Comparison of ENCODE assay signal across 9 cellular contexts in the genomic region with DNA sequence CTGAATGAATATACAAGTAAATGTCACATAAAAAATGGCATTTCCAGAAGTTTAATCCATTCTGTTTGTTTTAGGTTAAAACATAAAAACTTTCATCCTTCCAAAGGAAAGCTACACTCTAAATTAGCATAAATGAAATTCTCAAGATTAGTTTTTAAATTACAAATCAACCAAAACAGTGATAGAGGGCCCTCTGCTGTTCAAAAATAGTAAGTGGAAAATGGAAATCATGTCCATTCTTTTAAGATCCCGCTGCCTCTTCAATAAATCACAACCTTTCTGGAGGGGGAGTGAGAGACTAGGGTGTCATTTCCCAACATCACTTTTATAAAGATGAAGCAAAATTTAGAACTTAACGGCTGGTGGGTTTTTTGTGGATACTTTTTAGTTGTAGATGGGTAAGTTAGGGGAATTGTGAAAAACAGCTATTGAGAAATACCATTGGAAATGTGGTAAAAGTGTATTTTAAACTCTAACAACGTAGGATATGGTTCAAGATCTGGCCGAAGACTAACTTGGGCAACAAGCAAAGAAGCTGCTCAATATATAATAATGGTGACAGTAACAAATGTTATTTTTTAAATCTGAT. TPM values are rescaled to one million over a fixed set of nuclear protein-coding genes. Genes with fewer than 3 reads are reported as not detected.
DNase-seq lines count a peak whose midpoint lies in the region; ATAC-seq, FAIRE-seq and TF ChIP-seq lines count a peak whose summit lies in the region.
"Had no signal": no experiment of that assay in that cellular context is flagged by ENCODE, and none has a peak within 500 bp of the region (broad histone marks: within the 10 kb centered on the region; RNA-seq: fewer than 3 reads in every experiment).

No MANE protein-coding gene starts in this region.

- TF ChIP-seq CTCF in SU-DHL-6 (IDR thresholded peaks at IDR 0.05; ENCODE audit: insufficient read depth, low read length, poor library complexity, severe bottlenecking): peak; percentile 52

- H3K9me3 ChIP-seq in SU-DHL-6 (ENCODE audit: insufficient read depth, low read length) (no peaks in the 10 kb centered on the region), small intestine (ENCODE audit: control insufficient read depth, low read depth) (no peaks in the 10 kb centered on the region)
- H3K9me3 ChIP-seq: BLaER1 treated with 17β-estradiol and CSF1 and Interleukin-3, amounts not matched to agents 10 nM and 100 nM had no signal

- H3K9me2 ChIP-seq in SU-DHL-6 (replicated peaks; ENCODE audit: insufficient read depth, low read length): no peaks in the 10 kb centered on the region

- ATAC-seq in GM18858 (IDR thresholded peaks at IDR 0.05; ENCODE audit: unreplicated experiment): no peak

- TF ChIP-seq POLR2A in GM12891 (IDR thresholded peaks at IDR 0.05; ENCODE audit: low read depth, low read length): no peak

- TF ChIP-seq RAD21 in Ishikawa (IDR thresholded peaks at IDR 0.05; ENCODE audit: low read depth): peak; percentile 61

- H3K4me3 ChIP-seq in SU-DHL-6 (ENCODE audit: insufficient read depth, low read length, poor library complexity, severe bottlenecking) (no peak overlapping the region), small intestine (ENCODE audit: low read depth in 1 of 2, low read length in 2 of 2) (no peak overlapping the region)
- H3K4me3 ChIP-seq: BLaER1 treated with 17β-estradiol and CSF1 and Interleukin-3, amounts not matched to agents 10 nM and 100 nM had no signal

- no peaks in the 10 kb centered on the region for H3F3A ChIP-seq in SU-DHL-6 (ENCODE audit: insufficient read depth)

- no peaks in the 10 kb centered on the region for H3K4me1 ChIP-seq in small intestine (ENCODE audit: control insufficient read depth in 2 of 2, insufficient read depth in 1 of 2, low read depth in 1 of 2, low read length in 1 of 2)

- H3K27me3 ChIP-seq in SU-DHL-6 (ENCODE audit: low read length): no peaks in the 10 kb centered on the region
- H3K27me3 ChIP-seq in small intestine (ENCODE audit: control insufficient read depth in 2 of 2, insufficient read depth in 2 of 2, low read length in 2 of 2): no peaks in the 10 kb centered on the region
- H3K27me3 ChIP-seq: BLaER1 treated with 17β-estradiol and CSF1 and Interleukin-3, amounts not matched to agents 10 nM and 100 nM had no signal

- WGBS in small intestine, 3 donors: 9 to 15% (median 14%) methylated on average over 4 of the region's 4 CpGs

- TF ChIP-seq EP300 in Ishikawa (IDR thresholded peaks at IDR 0.05; ENCODE audit: borderline replicate concordance): no peak

- no peaks in the 10 kb centered on the region for H4K20me1 ChIP-seq in SU-DHL-6 (ENCODE audit: low read depth, low read length)
- H4K20me1 ChIP-seq: BLaER1 treated with 17β-estradiol and CSF1 and Interleukin-3, amounts not matched to agents 10 nM and 100 nM had no signal

- H3K27ac ChIP-seq in SU-DHL-6 (ENCODE audit: low read depth, low read length) (no peak overlapping the region), small intestine (ENCODE audit: low read depth in 1 of 2, low read length in 1 of 2) (no peak overlapping the region)
- H3K27ac ChIP-seq: BLaER1 treated with 17β-estradiol and CSF1 and Interleukin-3, amounts not matched to agents 10 nM and 100 nM had no signal

- no peak overlapping the region for H3K4me2 ChIP-seq in SU-DHL-6 (ENCODE audit: low read depth, low read length, poor library complexity, severe bottlenecking)

- FAIRE-seq in small intestine (lab: Jason Lieb, UNC) (peak; percentile 59), GM12891 (lab: Jason Lieb, UNC) (no peak)

- no peak overlapping the region for H2AFZ ChIP-seq in SU-DHL-6 (ENCODE audit: low read depth, low read length, severe bottlenecking)

- H3K79me2 ChIP-seq in SU-DHL-6 (ENCODE audit: insufficient read depth, low read length): no peaks in the 10 kb centered on the region

- no peak overlapping the region for H3K9ac ChIP-seq in SU-DHL-6 (ENCODE audit: low read length)
- H3K9ac ChIP-seq: BLaER1 treated with 17β-estradiol and CSF1 and Interleukin-3, amounts not matched to agents 10 nM and 100 nM had no signal

- H3K36me3 ChIP-seq in SU-DHL-6 (ENCODE audit: low read length): no peaks in the 10 kb centered on the region
- no peaks in the 10 kb centered on the region for H3K36me3 ChIP-seq in small intestine (ENCODE audit: control insufficient read depth in 2 of 2, insufficient read depth in 2 of 2, low read length in 2 of 2)
- H3K36me3 ChIP-seq: BLaER1 treated with 17β-estradiol and CSF1 and Interleukin-3, amounts not matched to agents 10 nM and 100 nM had no signal

- DNase-seq in DMS153 treated with DMSO at 0.1 percent for 48 hours (lab: John Stamatoyannopoulos, UW; ENCODE audit: unreplicated experiment): peak; percentile 4
- no peak for DNase-seq in DMS153 (lab: John Stamatoyannopoulos, UW)
- peak; percentile 12 for DNase-seq in foreskin melanocyte
- no peak for DNase-seq in small intestine
- DNase-seq in GM12891 (ENCODE audit: insufficient read length, low spot score): no peak

TF ChIP-seq in Ishikawa, 13 proteins besides CTCF, POLR2A, EP300 and RAD21:
- TF ChIP-seq, protein P1, sequence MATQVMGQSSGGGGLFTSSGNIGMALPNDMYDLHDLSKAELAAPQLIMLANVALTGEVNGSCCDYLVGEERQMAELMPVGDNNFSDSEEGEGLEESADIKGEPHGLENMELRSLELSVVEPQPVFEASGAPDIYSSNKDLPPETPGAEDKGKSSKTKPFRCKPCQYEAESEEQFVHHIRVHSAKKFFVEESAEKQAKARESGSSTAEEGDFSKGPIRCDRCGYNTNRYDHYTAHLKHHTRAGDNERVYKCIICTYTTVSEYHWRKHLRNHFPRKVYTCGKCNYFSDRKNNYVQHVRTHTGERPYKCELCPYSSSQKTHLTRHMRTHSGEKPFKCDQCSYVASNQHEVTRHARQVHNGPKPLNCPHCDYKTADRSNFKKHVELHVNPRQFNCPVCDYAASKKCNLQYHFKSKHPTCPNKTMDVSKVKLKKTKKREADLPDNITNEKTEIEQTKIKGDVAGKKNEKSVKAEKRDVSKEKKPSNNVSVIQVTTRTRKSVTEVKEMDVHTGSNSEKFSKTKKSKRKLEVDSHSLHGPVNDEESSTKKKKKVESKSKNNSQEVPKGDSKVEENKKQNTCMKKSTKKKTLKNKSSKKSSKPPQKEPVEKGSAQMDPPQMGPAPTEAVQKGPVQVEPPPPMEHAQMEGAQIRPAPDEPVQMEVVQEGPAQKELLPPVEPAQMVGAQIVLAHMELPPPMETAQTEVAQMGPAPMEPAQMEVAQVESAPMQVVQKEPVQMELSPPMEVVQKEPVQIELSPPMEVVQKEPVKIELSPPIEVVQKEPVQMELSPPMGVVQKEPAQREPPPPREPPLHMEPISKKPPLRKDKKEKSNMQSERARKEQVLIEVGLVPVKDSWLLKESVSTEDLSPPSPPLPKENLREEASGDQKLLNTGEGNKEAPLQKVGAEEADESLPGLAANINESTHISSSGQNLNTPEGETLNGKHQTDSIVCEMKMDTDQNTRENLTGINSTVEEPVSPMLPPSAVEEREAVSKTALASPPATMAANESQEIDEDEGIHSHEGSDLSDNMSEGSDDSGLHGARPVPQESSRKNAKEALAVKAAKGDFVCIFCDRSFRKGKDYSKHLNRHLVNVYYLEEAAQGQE (IDR thresholded peaks at IDR 0.05; ENCODE audit: low read depth): no peak
- TF ChIP-seq, protein P2, sequence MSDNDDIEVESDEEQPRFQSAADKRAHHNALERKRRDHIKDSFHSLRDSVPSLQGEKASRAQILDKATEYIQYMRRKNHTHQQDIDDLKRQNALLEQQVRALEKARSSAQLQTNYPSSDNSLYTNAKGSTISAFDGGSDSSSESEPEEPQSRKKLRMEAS (IDR thresholded peaks at IDR 0.05): no peak
- TF ChIP-seq CEBPB (IDR thresholded peaks at IDR 0.05): no peak
- TF ChIP-seq CREB1 (IDR thresholded peaks at IDR 0.05; ENCODE audit: low read depth): no peak
- no peak for TF ChIP-seq TAF1 (IDR thresholded peaks at IDR 0.05; ENCODE audit: low read depth)
- TF ChIP-seq YY1 (IDR thresholded peaks at IDR 0.05; ENCODE audit: low read depth): no peak
- TF ChIP-seq ZBTB7A (IDR thresholded peaks at IDR 0.05; ENCODE audit: low read depth): no peak

TF ChIP-seq in GM12891, 5 proteins besides CTCF, POLR2A, EP300 and RAD21:
- no peak for TF ChIP-seq PAX5 (IDR thresholded peaks at IDR 0.05; ENCODE audit: insufficient read depth, low read length, severe bottlenecking)
- no peak for TF ChIP-seq POLR2AphosphoS5 (IDR thresholded peaks at IDR 0.05; ENCODE audit: low read depth, low read length)
- no peak for TF ChIP-seq TAF1 (IDR thresholded peaks at IDR 0.05; ENCODE audit: low read depth, low read length)
- TF ChIP-seq SPI1 (IDR thresholded peaks at IDR 0.05; ENCODE audit: low read depth, low read length): no peak
- TF ChIP-seq POU2F2 (IDR thresholded peaks at IDR 0.05; ENCODE audit: low read depth, low read length): no peak

RNA-seq across cellular contexts. Expression of a gene that starts 1.7 kb away (rescaled TPM):
- polyA plus RNA-seq in small intestine: under 1 TPM in 2 of 3 donors, not detected in 1; under 0.01 to 0.10 TPM
- 0.08 TPM for polyA plus RNA-seq in GM12891 (2012; ENCODE audit: low read depth, missing spikeins)

Comparison
In these comparisons a context has a peak if more than half of its experiments do, and no peak if none do; other contexts are left out.
1. DNase-seq: peak in DMS153 treated with DMSO at 0.1 percent for 48 hours (single experiment) and foreskin melanocyte (single experiment); none in DMS153 (single experiment), small intestine (single experiment) and GM12891 (single experiment).